Comparison of ENCODE assay signal across 22 cellular contexts in genomic region chr9:130060296-130060695, GRCh38.
"Had no signal": no experiment of that assay in that cellular context is flagged by ENCODE, and none has a peak within 500 bp of the region (broad histone marks: within the 10 kb centered on the region; RNA-seq: fewer than 3 reads in every experiment).

No MANE protein-coding gene starts in this region.

- H3K9me3 ChIP-seq: esophagus squamous epithelium, gastroesophageal sphincter, heart left ventricle, left ventricle myocardium inferior, lower lobe of right lung had no signal

- H3K27me3 Mint-ChIP-seq: naive B cell had no signal

- H3K9me3 Mint-ChIP-seq: immature natural killer cell, naive B cell had no signal

- H3K4me3 Mint-ChIP-seq: immature natural killer cell had no signal

- H3K4me1 ChIP-seq: foreskin keratinocyte had no signal

- H3K36me3 Mint-ChIP-seq: naive B cell had no signal

- DNase-seq: dermis blood vessel endothelial cell; dorsolateral prefrontal cortex; effector CD4-positive, alpha-beta T cell; effector memory CD4-positive, alpha-beta T cell; erythroblast; esophagus squamous epithelium; foreskin keratinocyte; heart left ventricle; immature natural killer cell; islet precursor cell; kidney; kidney glomerular epithelial cell; left colon; left ventricle myocardium inferior; lower lobe of right lung; mesenchymal stem cell; midbrain; naive B cell had no signal

- H3K4me2 ChIP-seq: hepatocyte had no signal

- H3K4me3 ChIP-seq: coronary artery, dorsolateral prefrontal cortex, esophagus squamous epithelium, gastroesophageal sphincter, heart left ventricle, hepatocyte, left ventricle myocardium inferior, lower lobe of right lung had no signal

- H3K27ac ChIP-seq: coronary artery, epithelial cell of prostate, esophagus squamous epithelium, foreskin keratinocyte, gastroesophageal sphincter, hepatocyte, left ventricle myocardium inferior, lower lobe of right lung had no signal

- H3K27me3 ChIP-seq: dorsolateral prefrontal cortex, esophagus squamous epithelium, foreskin keratinocyte, gastroesophageal sphincter, heart left ventricle, hepatocyte had no signal
